Comparison of ENCODE assay signal across 2 cellular contexts in the genomic region with DNA sequence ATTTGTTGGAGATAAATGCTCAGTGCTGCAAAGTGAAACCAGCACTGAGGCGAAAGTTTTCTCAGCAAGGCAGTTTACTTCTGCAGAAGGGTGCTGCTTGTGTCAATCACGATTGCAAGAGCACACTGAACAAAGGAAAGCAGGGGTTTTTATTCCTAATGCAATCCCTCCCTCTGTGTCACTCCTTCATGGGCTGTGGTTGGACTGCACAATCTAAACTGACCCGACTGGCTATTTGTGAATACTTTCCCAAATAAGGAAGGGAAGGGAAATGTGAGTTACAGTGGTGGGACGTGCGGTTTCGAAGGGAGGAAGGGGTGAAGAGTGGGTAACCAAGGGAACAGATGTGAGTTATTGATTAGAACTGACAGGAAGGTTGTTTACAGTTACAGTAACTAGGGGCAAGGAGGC.
TF ChIP-seq lines count a peak whose summit lies in the region.

No MANE protein-coding gene starts in this region.

TF ChIP-seq in HCT116, 20 proteins besides CTCF, POLR2A, EP300 and RAD21:
- 0 out of 2 replicates have a peak, but pooled peaks have one; percentile 20 for TF ChIP-seq CBX3 (IDR thresholded peaks at IDR 0.05; ENCODE audit: low read depth)
TF ChIP-seq in HCT116: peak in this region for 1; not testable (repeated sequence) for 19.

TF ChIP-seq in GM12878, 131 proteins besides CTCF, POLR2A, EP300 and RAD21:
- peak; percentile 63 for TF ChIP-seq CBX5 (IDR thresholded peaks at IDR 0.05; ENCODE audit: low read depth)
